8 cellular contexts compared by ENCODE assay signal in the genomic region with DNA sequence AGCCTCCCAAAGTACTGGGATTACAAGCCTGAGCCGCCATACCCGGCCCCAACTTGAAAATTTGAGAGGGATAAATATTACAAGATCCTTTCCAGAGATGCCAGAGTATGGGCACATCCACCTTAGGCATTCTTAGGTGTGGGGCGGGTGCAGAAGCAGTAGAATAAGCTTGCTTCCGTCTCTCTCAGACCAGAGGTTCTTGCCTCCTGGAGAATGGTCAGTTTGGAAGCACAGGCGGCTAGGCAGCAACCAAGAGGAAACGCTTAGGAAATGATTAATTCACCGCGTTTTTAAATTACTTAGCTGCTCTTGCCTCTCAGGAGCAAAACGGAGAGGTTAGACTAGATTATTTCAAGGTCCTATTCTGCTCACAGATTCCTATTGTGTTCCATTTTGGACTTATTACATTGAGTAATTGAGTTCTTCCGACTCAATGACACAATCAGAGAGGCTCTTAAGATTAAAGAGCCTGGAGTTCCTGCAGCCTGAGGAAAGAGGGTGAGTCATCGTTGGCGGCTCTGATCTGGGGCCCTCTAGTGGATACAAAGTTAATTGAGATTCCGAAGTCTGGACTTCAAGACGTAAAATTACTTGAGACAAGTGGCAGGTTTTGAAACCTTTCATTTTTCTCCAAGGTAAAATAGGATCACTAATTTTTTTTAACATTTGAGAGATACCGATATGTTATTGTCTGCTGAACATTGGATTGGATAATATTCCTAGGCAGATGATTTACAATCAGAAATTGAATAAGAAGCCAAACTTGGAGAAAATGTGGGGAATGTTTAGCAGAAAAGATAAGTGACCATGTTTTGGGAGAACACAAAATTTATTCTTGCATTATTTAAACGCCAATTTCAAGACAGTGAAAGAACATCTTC. TPM values are rescaled to one million over a fixed set of nuclear protein-coding genes. Genes with fewer than 3 reads are reported as not detected.
DNase-seq lines count a peak whose midpoint lies in the region; ATAC-seq, FAIRE-seq and TF ChIP-seq lines count a peak whose summit lies in the region.

No MANE protein-coding gene starts in this region.

- no peaks in the 10 kb centered on the region for H3K9me3 Mint-ChIP-seq in CD8-positive, alpha-beta T cell

- peaks cover 12% of the 10 kb centered on the region for H3K27me3 Mint-ChIP-seq in CD8-positive, alpha-beta T cell (ENCODE audit: low read depth)

- H3K4me1 Mint-ChIP-seq in CD8-positive, alpha-beta T cell (ENCODE audit: low read depth): peaks cover 13% of the 10 kb centered on the region

- intact Hi-C loops in CD8-positive, alpha-beta T cell (cut with DNase I, micrococcal nuclease): loop anchor here (1.0 to 5.0 kb wide), 2 partner anchors 491 to 692 kb away; partner anchors contain the start of gene ZNF501 (in 1 of the 2)

- no peaks in the 10 kb centered on the region for H3K36me3 Mint-ChIP-seq in CD8-positive, alpha-beta T cell

- H3K4me3 Mint-ChIP-seq in CD8-positive, alpha-beta T cell: no peak overlapping the region

- no peaks in the 10 kb centered on the region for H3K9me3 ChIP-seq in CD8-positive, alpha-beta T cell (ENCODE audit: low read length)

- no peaks in the 10 kb centered on the region for H3K36me3 ChIP-seq in CD8-positive, alpha-beta T cell (ENCODE audit: insufficient read depth, low read length)

- H3K27ac ChIP-seq in CD8-positive, alpha-beta T cell (ENCODE audit: low read depth, low read length): no peak overlapping the region

- H3K4me3 ChIP-seq in CD8-positive, alpha-beta T cell (ENCODE audit: low read depth, low read length): no peak overlapping the region
- H3K4me3 ChIP-seq in cardiac fibroblast (replicated peaks in 1 of 2; ENCODE audit: low read depth in 2 of 2, low read length in 2 of 2): no peak overlapping the region

- H3K4me1 ChIP-seq in CD8-positive, alpha-beta T cell (ENCODE audit: insufficient read depth, low read length): peaks cover 13% of the 10 kb centered on the region

- peak; percentile 87 for FAIRE-seq in TTC549 (lab: Jason Lieb, UNC)

- POLR2A ChIA-PET in CD8-positive, alpha-beta T cell (lab: Charles Lee): no interaction called here

- no peak overlapping the region for H3K27ac Mint-ChIP-seq in CD8-positive, alpha-beta T cell

- TF ChIP-seq CTCF in CD8-positive, alpha-beta T cell (IDR thresholded peaks at IDR 0.05): peak; percentile 79
- peak; percentile 70 for TF ChIP-seq CTCF in cardiac fibroblast (IDR thresholded peaks at IDR 0.05; ENCODE audit: low read depth, low read length)

- no peaks in the 10 kb centered on the region for H3K27me3 ChIP-seq in CD8-positive, alpha-beta T cell (ENCODE audit: insufficient read depth, low read length)

- CTCF ChIA-PET in CD8-positive, alpha-beta T cell (lab: Charles Lee): interaction anchor here (0.7 to 2.3 kb wide), 8 partner anchors 9 to 1275 kb away, joined by 3 to 9 read pairs (median 3); no protein-coding TSS in a partner anchor

- DNase-seq in CD8-positive, alpha-beta T cell: peak; percentile 5 to 68 (median 56)
- peak; percentile 33 for DNase-seq in NCI-H2107 (lab: John Stamatoyannopoulos, UW)
- DNase-seq in cardiac fibroblast (ENCODE audit: low read depth in 2 of 2): peak; percentile 92 to 94
- peak; percentile 95 for DNase-seq in iris pigment epithelial cell (ENCODE audit: low read depth)
- DNase-seq in stimulated activated CD4-positive, alpha-beta T cell treated with anti-CD3 and anti-CD28 coated beads, Interleukin-12 subunit alpha, Interleukin-12 subunit beta, amount 100 ng/mL, for 24 hours (ENCODE audit: low read depth in 2 of 2): peak; percentile 21 to 23

- ATAC-seq in CD8-positive, alpha-beta T cell: peak; percentile 96
- ATAC-seq in GM21619 (IDR thresholded peaks at IDR 0.05; ENCODE audit: unreplicated experiment) (peak; percentile 76), HG03457 (IDR thresholded peaks at IDR 0.05; ENCODE audit: unreplicated experiment) (no peak)

RNA-seq across cellular contexts. Expression of gene TOPAZ1, which starts 5.8 kb away (rescaled TPM):
- not detected for total RNA-seq in CD8-positive, alpha-beta T cell

Comparison
In these comparisons a context has a peak if more than half of its experiments do, and no peak if none do; other contexts are left out.
1. DNase-seq: peak in every context shown above with its lines; median percentile 95 in iris pigment epithelial cell; 93 in cardiac fibroblast; 56 in CD8-positive, alpha-beta T cell; 33 in NCI-H2107; 22 in stimulated activated CD4-positive, alpha-beta T cell treated with anti-CD3 and anti-CD28 coated beads, Interleukin-12 subunit alpha, Interleukin-12 subunit beta, amount 100 ng/mL, for 24 hours.